1 cellular context compared by ENCODE assay signal in the genomic region with DNA sequence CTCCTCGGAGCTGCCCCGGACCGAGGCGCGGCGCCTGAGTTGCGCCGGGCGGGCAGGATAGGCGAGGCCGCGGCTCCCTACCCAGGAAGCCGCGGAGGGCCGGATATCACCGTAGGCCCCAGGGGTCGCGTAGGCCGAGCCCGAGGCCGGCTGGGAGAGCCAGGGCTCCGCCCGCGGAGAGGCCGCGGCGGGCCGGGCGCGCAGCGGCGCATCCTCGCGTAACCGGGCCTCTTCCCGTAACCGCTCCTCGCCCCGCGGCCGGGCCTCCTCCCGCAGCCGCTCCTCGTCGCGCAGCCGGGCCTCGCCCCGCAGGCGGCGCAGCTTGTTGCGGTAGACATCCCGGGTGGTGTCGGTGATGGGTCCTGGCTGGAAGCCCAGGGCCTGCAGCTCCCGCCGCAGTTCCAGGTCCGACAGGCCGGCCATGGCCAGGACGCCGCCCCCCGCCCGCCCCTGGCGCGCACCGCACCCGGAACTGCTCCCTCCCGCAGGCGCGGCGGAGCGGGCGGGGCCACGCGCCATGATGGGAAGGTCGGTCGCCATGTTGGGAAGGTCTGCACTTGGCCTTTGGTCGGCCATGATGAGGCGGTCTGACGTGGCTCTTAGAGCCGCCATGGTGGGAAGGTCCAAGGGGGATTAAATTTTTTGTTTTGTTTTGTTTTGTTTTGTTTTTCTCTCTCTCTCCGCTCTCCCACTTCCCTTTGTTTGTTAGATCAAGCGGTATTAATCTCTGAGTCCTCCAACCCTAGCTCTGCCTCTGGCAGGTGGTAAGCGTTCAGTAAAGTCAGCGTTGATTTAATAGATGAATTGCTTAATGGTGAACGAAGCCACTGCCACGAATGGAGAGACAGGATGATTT.
A peak's percentile ranks its signal among the peaks of the same experiment; 100 is the strongest.
TF ChIP-seq lines count a peak whose summit lies in the region.

A gene (minus strand): TSS at position 437 of the 856 bp plus-strand sequence. CDS start 14 bp downstream, at position 423.

TF ChIP-seq in HepG2, 621 proteins besides CTCF, POLR2A, EP300 and RAD21 (continued from another document and continues in another):
- TF ChIP-seq, protein P1, sequence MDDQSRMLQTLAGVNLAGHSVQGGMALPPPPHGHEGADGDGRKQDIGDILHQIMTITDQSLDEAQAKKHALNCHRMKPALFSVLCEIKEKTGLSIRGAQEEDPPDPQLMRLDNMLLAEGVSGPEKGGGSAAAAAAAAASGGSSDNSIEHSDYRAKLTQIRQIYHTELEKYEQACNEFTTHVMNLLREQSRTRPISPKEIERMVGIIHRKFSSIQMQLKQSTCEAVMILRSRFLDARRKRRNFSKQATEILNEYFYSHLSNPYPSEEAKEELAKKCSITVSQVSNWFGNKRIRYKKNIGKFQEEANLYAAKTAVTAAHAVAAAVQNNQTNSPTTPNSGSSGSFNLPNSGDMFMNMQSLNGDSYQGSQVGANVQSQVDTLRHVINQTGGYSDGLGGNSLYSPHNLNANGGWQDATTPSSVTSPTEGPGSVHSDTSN (CRISPR knock-in tag; IDR thresholded peaks at IDR 0.05; ENCODE audit: borderline replicate concordance): no peak
- TF ChIP-seq U2AF1 (optimal IDR thresholded peaks at IDR 0.05; ENCODE audit: low read depth, low read length) (peak; percentile 75), ISL2 (CRISPR knock-in tag; IDR thresholded peaks at IDR 0.05) (no peak; the same call in 1 of the 2 replicates), ZNF326 (CRISPR knock-in tag; IDR thresholded peaks at IDR 0.05; ENCODE audit: borderline replicate concordance) (no peak), ZNF615 (CRISPR knock-in tag; IDR thresholded peaks at IDR 0.05; ENCODE audit: borderline replicate concordance) (no peak), ZNF446 (CRISPR knock-in tag; IDR thresholded peaks at IDR 0.05) (no peak), RBAK (CRISPR knock-in tag; IDR thresholded peaks at IDR 0.05) (no peak), MYC (CRISPR knock-in tag; IDR thresholded peaks at IDR 0.05; ENCODE audit: borderline replicate concordance) (peak; percentile 82; the same call in 1 of the 2 replicates), MAZ (IDR thresholded peaks at IDR 0.05; ENCODE audit: borderline replicate concordance, low read depth, low read length) (peak; percentile 100), MAZ (CRISPR knock-in tag; IDR thresholded peaks at IDR 0.05; ENCODE audit: low read depth) (peak; percentile 100), ZNF230 (CRISPR knock-in tag; IDR thresholded peaks at IDR 0.05) (0 out of 2 replicates have a peak, but pooled peaks have one; percentile 49), ZNF674 (CRISPR knock-in tag; IDR thresholded peaks at IDR 0.05; ENCODE audit: low read depth) (no peak), ZNF136 (CRISPR knock-in tag; IDR thresholded peaks at IDR 0.05; ENCODE audit: low read depth) (no peak), ZBTB1 (CRISPR knock-in tag; IDR thresholded peaks at IDR 0.05; ENCODE audit: borderline replicate concordance) (no peak), ZNF468 (CRISPR knock-in tag; IDR thresholded peaks at IDR 0.05) (peak; percentile 91; the same call in 1 of the 2 replicates), ZNF20 (CRISPR knock-in tag; IDR thresholded peaks at IDR 0.05) (no peak), KAT8 (CRISPR knock-in tag; IDR thresholded peaks at IDR 0.05) (peak; percentile 93), DNMT1 (CRISPR knock-in tag; IDR thresholded peaks at IDR 0.05) (no peak; the same call in 1 of the 2 replicates), PITX1 (CRISPR knock-in tag; IDR thresholded peaks at IDR 0.05) (peak; percentile 62; the same call in 1 of the 2 replicates), KDM5B (CRISPR knock-in tag; IDR thresholded peaks at IDR 0.05; ENCODE audit: borderline replicate concordance) (peak; percentile 88), CAMTA2 (CRISPR knock-in tag; IDR thresholded peaks at IDR 0.05; ENCODE audit: borderline replicate concordance) (peak; percentile 66), ZNF431 (CRISPR knock-in tag; IDR thresholded peaks at IDR 0.05; ENCODE audit: borderline replicate concordance, low read depth) (no peak; the same call in 1 of the 2 replicates), CEBPB (IDR thresholded peaks at IDR 0.05; ENCODE audit: borderline replicate concordance, low read depth, low read length) (no peak), HOXD1 (CRISPR knock-in tag; IDR thresholded peaks at IDR 0.05) (no peak), ZNF460 (CRISPR knock-in tag; IDR thresholded peaks at IDR 0.05; ENCODE audit: borderline replicate concordance) (no peak), ZNF552 (CRISPR knock-in tag; IDR thresholded peaks at IDR 0.05; ENCODE audit: borderline replicate concordance) (no peak), HOXA9 (CRISPR knock-in tag; IDR thresholded peaks at IDR 0.05; ENCODE audit: borderline replicate concordance) (peak; percentile 70; the same call in 1 of the 2 replicates), MEF2D (CRISPR knock-in tag; IDR thresholded peaks at IDR 0.05) (no peak; the same call in 1 of the 2 replicates), NR2F1 (CRISPR knock-in tag; IDR thresholded peaks at IDR 0.05) (no peak; a peak in 1 of 4 replicates), STAT5B (CRISPR knock-in tag; IDR thresholded peaks at IDR 0.05) (peak; percentile 47; the same call in 1 of the 2 replicates), ZNF660 (CRISPR knock-in tag; IDR thresholded peaks at IDR 0.05; ENCODE audit: borderline replicate concordance, low read depth) (no peak), WIZ (CRISPR knock-in tag; IDR thresholded peaks at IDR 0.05) (no peak), SRSF1 (optimal IDR thresholded peaks at IDR 0.05; ENCODE audit: low read depth, low read length) (peak; percentile 79)
- TF ChIP-seq, protein P2, sequence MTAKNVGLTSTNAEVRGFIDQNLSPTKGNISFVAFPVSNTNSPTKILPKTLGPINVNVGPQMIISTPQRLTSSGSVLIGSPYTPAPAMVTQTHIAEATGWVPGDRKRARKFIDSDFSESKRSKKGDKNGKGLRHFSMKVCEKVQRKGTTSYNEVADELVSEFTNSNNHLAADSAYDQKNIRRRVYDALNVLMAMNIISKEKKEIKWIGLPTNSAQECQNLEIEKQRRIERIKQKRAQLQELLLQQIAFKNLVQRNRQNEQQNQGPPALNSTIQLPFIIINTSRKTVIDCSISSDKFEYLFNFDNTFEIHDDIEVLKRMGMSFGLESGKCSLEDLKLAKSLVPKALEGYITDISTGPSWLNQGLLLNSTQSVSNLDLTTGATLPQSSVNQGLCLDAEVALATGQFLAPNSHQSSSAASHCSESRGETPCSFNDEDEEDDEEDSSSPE (CRISPR knock-in tag; IDR thresholded peaks at IDR 0.05): peak; percentile 93
- TF ChIP-seq, protein P3, sequence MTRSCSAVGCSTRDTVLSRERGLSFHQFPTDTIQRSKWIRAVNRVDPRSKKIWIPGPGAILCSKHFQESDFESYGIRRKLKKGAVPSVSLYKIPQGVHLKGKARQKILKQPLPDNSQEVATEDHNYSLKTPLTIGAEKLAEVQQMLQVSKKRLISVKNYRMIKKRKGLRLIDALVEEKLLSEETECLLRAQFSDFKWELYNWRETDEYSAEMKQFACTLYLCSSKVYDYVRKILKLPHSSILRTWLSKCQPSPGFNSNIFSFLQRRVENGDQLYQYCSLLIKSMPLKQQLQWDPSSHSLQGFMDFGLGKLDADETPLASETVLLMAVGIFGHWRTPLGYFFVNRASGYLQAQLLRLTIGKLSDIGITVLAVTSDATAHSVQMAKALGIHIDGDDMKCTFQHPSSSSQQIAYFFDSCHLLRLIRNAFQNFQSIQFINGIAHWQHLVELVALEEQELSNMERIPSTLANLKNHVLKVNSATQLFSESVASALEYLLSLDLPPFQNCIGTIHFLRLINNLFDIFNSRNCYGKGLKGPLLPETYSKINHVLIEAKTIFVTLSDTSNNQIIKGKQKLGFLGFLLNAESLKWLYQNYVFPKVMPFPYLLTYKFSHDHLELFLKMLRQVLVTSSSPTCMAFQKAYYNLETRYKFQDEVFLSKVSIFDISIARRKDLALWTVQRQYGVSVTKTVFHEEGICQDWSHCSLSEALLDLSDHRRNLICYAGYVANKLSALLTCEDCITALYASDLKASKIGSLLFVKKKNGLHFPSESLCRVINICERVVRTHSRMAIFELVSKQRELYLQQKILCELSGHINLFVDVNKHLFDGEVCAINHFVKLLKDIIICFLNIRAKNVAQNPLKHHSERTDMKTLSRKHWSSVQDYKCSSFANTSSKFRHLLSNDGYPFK (CRISPR knock-in tag; IDR thresholded peaks at IDR 0.05; ENCODE audit: borderline replicate concordance): 0 out of 2 replicates have a peak, but pooled peaks have one; percentile 17
- TF ChIP-seq, protein P4, sequence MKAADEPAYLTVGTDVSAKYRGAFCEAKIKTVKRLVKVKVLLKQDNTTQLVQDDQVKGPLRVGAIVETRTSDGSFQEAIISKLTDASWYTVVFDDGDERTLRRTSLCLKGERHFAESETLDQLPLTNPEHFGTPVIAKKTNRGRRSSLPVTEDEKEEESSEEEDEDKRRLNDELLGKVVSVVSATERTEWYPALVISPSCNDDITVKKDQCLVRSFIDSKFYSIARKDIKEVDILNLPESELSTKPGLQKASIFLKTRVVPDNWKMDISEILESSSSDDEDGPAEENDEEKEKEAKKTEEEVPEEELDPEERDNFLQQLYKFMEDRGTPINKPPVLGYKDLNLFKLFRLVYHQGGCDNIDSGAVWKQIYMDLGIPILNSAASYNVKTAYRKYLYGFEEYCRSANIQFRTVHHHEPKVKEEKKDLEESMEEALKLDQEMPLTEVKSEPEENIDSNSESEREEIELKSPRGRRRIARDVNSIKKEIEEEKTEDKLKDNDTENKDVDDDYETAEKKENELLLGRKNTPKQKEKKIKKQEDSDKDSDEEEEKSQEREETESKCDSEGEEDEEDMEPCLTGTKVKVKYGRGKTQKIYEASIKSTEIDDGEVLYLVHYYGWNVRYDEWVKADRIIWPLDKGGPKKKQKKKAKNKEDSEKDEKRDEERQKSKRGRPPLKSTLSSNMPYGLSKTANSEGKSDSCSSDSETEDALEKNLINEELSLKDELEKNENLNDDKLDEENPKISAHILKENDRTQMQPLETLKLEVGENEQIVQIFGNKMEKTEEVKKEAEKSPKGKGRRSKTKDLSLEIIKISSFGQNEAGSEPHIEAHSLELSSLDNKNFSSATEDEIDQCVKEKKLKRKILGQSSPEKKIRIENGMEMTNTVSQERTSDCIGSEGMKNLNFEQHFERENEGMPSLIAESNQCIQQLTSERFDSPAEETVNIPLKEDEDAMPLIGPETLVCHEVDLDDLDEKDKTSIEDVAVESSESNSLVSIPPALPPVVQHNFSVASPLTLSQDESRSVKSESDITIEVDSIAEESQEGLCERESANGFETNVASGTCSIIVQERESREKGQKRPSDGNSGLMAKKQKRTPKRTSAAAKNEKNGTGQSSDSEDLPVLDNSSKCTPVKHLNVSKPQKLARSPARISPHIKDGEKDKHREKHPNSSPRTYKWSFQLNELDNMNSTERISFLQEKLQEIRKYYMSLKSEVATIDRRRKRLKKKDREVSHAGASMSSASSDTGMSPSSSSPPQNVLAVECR (CRISPR knock-in tag; IDR thresholded peaks at IDR 0.05; ENCODE audit: borderline replicate concordance): peak; percentile 86
- TF ChIP-seq, protein P5, sequence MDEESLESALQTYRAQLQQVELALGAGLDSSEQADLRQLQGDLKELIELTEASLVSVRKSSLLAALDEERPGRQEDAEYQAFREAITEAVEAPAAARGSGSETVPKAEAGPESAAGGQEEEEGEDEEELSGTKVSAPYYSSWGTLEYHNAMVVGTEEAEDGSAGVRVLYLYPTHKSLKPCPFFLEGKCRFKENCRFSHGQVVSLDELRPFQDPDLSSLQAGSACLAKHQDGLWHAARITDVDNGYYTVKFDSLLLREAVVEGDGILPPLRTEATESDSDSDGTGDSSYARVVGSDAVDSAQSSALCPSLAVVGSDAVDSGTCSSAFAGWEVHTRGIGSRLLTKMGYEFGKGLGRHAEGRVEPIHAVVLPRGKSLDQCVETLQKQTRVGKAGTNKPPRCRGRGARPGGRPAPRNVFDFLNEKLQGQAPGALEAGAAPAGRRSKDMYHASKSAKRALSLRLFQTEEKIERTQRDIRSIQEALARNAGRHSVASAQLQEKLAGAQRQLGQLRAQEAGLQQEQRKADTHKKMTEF (CRISPR knock-in tag; IDR thresholded peaks at IDR 0.05): peak; percentile 90
- TF ChIP-seq, protein P6, sequence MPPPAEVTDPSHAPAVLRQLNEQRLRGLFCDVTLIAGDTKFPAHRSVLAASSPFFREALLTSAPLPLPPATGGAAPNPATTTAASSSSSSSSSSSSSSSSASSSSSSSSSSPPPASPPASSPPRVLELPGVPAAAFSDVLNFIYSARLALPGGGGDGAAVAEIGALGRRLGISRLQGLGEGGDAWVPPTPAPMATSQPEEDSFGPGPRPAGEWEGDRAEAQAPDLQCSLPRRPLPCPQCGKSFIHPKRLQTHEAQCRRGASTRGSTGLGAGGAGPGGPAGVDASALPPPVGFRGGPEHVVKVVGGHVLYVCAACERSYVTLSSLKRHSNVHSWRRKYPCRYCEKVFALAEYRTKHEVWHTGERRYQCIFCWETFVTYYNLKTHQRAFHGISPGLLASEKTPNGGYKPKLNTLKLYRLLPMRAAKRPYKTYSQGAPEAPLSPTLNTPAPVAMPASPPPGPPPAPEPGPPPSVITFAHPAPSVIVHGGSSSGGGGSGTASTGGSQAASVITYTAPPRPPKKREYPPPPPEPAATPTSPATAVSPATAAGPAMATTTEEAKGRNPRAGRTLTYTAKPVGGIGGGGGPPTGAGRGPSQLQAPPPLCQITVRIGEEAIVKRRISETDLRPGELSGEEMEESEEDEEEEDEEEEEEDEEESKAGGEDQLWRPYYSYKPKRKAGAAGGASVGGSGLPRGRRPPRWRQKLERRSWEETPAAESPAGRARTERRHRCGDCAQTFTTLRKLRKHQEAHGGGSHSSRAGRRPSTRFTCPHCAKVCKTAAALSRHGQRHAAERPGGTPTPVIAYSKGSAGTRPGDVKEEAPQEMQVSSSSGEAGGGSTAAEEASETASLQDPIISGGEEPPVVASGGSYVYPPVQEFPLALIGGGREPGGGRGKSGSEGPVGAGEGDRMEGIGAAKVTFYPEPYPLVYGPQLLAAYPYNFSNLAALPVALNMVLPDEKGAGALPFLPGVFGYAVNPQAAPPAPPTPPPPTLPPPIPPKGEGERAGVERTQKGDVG (CRISPR knock-in tag; IDR thresholded peaks at IDR 0.05; ENCODE audit: borderline replicate concordance): no peak
- TF ChIP-seq, protein P7, sequence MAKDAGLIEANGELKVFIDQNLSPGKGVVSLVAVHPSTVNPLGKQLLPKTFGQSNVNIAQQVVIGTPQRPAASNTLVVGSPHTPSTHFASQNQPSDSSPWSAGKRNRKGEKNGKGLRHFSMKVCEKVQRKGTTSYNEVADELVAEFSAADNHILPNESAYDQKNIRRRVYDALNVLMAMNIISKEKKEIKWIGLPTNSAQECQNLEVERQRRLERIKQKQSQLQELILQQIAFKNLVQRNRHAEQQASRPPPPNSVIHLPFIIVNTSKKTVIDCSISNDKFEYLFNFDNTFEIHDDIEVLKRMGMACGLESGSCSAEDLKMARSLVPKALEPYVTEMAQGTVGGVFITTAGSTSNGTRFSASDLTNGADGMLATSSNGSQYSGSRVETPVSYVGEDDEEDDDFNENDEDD (CRISPR knock-in tag; IDR thresholded peaks at IDR 0.05; ENCODE audit: borderline replicate concordance): peak; percentile 91
- TF ChIP-seq, protein P8, sequence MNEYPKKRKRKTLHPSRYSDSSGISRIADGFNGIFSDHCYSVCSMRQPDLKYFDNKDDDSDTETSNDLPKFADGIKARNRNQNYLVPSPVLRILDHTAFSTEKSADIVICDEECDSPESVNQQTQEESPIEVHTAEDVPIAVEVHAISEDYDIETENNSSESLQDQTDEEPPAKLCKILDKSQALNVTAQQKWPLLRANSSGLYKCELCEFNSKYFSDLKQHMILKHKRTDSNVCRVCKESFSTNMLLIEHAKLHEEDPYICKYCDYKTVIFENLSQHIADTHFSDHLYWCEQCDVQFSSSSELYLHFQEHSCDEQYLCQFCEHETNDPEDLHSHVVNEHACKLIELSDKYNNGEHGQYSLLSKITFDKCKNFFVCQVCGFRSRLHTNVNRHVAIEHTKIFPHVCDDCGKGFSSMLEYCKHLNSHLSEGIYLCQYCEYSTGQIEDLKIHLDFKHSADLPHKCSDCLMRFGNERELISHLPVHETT (CRISPR knock-in tag; conservative IDR thresholded peaks at IDR 0.05): peak; percentile 86
